ENCODE assay signal across 16 cellular contexts in genomic region chr12:32049956-32050355, GRCh38.
"Had no signal": no experiment of that assay in that cellular context is flagged by ENCODE, and none has a peak within 500 bp of the region (broad histone marks: within the 10 kb centered on the region; RNA-seq: fewer than 3 reads in every experiment).

No MANE protein-coding gene starts in this region.

- DNase-seq: activated CD4-positive, alpha-beta T cell treated with anti-CD3 and anti-CD28 coated beads, Interleukin-2, amount 50 U/mL, for 1 hour; activated naive CD4-positive, alpha-beta T cell; activated naive CD8-positive, alpha-beta T cell treated with anti-CD3 and anti-CD28 coated beads, Interleukin-2, amount 10 ng/mL, durations not matched to agents 7 days and 5 days; anterior cingulate cortex; effector memory CD4-positive, alpha-beta T cell; gastrocnemius medialis; heart right ventricle; left colon; lower lobe of right lung; midbrain; stimulated activated CD4-positive, alpha-beta T cell treated with anti-CD3 and anti-CD28 coated beads, Interleukin-1b, Interleukin-23, amount 100 ng/mL, for 48 hours; stomach; testis; upper lobe of left lung had no signal

- H3K4me3 Mint-ChIP-seq: activated naive CD8-positive, alpha-beta T cell treated with anti-CD3 and anti-CD28 coated beads, Interleukin-2, amount 10 ng/mL, durations not matched to agents 7 days and 5 days; dendritic cell treated with granulocyte-macrophage colony-stimulating factor and Interleukin-4, amounts not matched to agents 40 ng/mL and 50 ng/mL, for 4 days; neural crest cell had no signal

- H3K27me3 Mint-ChIP-seq: activated naive CD8-positive, alpha-beta T cell treated with anti-CD3 and anti-CD28 coated beads, Interleukin-2, amount 10 ng/mL, durations not matched to agents 7 days and 5 days; dendritic cell treated with granulocyte-macrophage colony-stimulating factor and Interleukin-4, amounts not matched to agents 40 ng/mL and 50 ng/mL, for 4 days had no signal

- H3K27ac Mint-ChIP-seq: activated naive CD8-positive, alpha-beta T cell treated with anti-CD3 and anti-CD28 coated beads, Interleukin-2, amount 10 ng/mL, durations not matched to agents 7 days and 5 days; dendritic cell treated with granulocyte-macrophage colony-stimulating factor and Interleukin-4, amounts not matched to agents 40 ng/mL and 50 ng/mL, for 4 days had no signal
